1 cellular context compared by ENCODE assay signal in genomic region chr3:15479602-15480248, GRCh38.
TF ChIP-seq lines count a peak whose summit lies in the region.

No MANE protein-coding gene starts in this region.

TF ChIP-seq in IMR-90, 13 proteins besides CTCF, POLR2A, EP300 and RAD21:
- no peak for TF ChIP-seq ELK1 (IDR thresholded peaks at IDR 0.05; ENCODE audit: borderline replicate concordance, low read depth, low read length)
- no peak for TF ChIP-seq CEBPB (IDR thresholded peaks at IDR 0.05; ENCODE audit: low read depth, low read length)
- peak; percentile 92 for TF ChIP-seq MAFK (IDR thresholded peaks at IDR 0.05; ENCODE audit: low read depth, low read length)
- no peak for TF ChIP-seq SMC3 (IDR thresholded peaks at IDR 0.05; ENCODE audit: low read depth, low read length)
TF ChIP-seq in IMR-90: peak in this region for 1.
